In the genomic region with DNA sequence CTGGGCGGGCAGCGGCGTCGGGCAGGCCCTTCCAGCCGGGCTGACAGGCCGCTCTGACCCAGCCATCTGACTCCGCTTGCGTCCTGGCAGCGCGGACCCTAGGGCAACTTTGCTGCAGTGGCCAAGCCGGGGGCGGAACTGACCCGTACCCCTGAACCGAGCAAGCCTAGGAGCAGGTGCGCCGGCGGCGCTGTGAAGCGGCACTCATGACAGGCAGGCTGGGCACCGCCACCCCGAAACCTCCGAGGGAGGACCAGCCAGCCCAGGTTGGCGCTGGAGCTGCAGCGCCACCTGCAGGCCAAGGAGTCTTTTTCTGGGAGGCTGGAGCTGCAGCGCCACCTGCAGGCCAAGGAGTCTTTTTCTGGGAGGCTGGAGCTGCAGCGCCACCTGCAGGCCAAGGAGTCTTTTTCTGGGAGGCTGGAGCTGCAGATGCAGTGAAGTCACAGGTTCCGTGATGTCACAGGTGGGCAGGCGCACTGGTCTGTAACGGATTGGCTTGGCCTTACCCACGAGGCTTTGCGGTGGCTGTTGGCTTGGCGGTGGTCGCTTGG, we compare ENCODE assay signal across 8 cellular contexts. TPM values are rescaled to one million over a fixed set of nuclear protein-coding genes. Genes with fewer than 3 reads are reported as not detected.
DNase-seq lines count a peak whose midpoint lies in the region; ATAC-seq and TF ChIP-seq lines count a peak whose summit lies in the region.
"Not testable (repeated sequence)": the region's sequence is repeated elsewhere in the genome, so short reads cannot be mapped to it uniquely, and the experiment has no call there.

A gene with protein sequence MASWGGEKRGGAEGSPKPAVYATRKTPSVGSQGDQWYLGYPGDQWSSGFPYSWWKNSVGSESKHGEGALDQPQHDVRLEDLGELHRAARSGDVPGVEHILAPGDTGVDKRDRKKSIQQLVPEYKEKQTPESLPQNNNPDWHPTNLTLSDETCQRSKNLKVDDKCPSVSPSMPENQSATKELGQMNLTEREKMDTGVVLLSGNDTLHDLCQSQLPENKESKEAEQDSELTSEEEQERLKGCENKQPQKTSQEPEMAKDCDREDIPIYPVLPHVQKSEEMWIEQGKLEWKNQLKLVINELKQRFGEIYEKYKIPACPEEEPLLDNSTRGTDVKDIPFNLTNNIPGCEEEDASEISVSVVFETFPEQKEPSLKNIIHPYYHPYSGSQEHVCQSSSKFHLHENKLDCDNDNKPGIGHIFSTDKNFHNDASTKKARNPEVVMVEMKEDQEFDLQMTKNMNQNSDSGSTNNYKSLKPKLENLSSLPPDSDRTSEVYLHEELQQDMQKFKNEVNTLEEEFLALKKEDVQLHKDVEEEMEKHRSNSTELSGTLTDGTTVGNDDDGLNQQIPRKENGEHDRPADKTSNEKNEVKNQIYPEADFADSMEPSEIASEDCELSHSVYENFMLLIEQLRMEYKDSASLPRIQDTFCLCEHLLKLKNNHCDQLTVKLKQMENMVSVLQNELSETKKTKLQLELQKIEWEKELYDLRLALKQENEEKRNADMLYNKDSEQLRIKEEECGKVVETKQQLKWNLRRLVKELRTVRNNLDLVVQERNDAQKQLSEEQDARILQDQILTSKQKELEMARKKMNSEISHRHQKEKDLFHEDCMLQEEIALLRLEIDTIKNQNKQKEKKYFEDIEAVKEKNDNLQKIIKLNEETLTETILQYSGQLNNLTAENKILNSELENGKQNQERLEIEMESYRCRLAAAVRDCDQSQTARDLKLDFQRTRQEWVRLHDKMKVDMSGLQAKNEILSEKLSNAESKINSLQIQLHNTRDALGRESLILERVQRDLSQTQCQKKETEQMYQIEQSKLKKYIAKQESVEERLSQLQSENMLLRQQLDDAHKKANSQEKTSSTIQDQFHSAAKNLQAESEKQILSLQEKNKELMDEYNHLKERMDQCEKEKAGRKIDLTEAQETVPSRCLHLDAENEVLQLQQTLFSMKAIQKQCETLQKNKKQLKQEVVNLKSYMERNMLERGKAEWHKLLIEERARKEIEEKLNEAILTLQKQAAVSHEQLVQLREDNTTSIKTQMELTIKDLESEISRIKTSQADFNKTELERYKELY (N-terminal part only) (plus strand): TSS at position 511 of the 551 bp plus-strand sequence. CDS start 160 bp downstream, outside the sequence.

- not testable (repeated sequence) for TF ChIP-seq POLR2A in breast epithelium (IDR thresholded peaks at IDR 0.05)

- not testable (repeated sequence) for H2AFZ ChIP-seq in parathyroid adenoma

- H3K36me3 ChIP-seq in SJCRH30; breast epithelium; parathyroid adenoma (ENCODE audit: control insufficient read depth, insufficient read depth, low read length): not testable (repeated sequence)

- TF ChIP-seq CTCF in breast epithelium (IDR thresholded peaks at IDR 0.05) (peak in 2 of 3 donors; percentile 30), parathyroid adenoma (IDR thresholded peaks at IDR 0.05) (peak; percentile 45)

- not testable (repeated sequence) for H3K27me3 ChIP-seq in SJCRH30; breast epithelium; right cardiac atrium (ENCODE audit: control insufficient read depth, insufficient read depth); parathyroid adenoma (ENCODE audit: control insufficient read depth, insufficient read depth, low read length)

- peak; percentile 40 to 61 for ATAC-seq in right cardiac atrium

- H3K79me2 ChIP-seq in parathyroid adenoma: not testable (repeated sequence)

- DNase-seq in Ammon's horn (ENCODE audit: low spot score): peak; percentile 60
- peak; percentile 25 for DNase-seq in H4 (ENCODE audit: low spot score)
- peak; percentile 24 to 26 for DNase-seq in SJCRH30
- peak; percentile 14 for DNase-seq in activated T-cell treated with anti-CD3 and anti-CD28 coated beads for 1 hour (ENCODE audit: low read depth)
- not testable (repeated sequence) for DNase-seq in breast epithelium (ENCODE audit: low spot score in 2 of 2)
- DNase-seq in right cardiac atrium: peak in 2 of 3 donors; percentile 75 to 82
- DNase-seq in stimulated activated CD8-positive, alpha-beta memory T cell treated with anti-CD3 and anti-CD28 coated beads, Interleukin-2, amount 100 ng/mL, for 48 hours (ENCODE audit: low read depth in 2 of 2): peak; percentile 31 to 64

- H3K4me2 ChIP-seq in parathyroid adenoma (ENCODE audit: low read length): not testable (repeated sequence)

- not testable (repeated sequence) for H3K9me3 ChIP-seq in SJCRH30 (replicated peaks); breast epithelium; right cardiac atrium (ENCODE audit: control insufficient read depth, low read length); parathyroid adenoma (ENCODE audit: control insufficient read depth, low read length)

- WGBS in right cardiac atrium: 52% methylated on average over 33 of the region's 33 CpGs

- not testable (repeated sequence) for H3K4me3 ChIP-seq in SJCRH30; right cardiac atrium (ENCODE audit: low read length); parathyroid adenoma (ENCODE audit: low read depth, low read length)
- H3K4me3 ChIP-seq in breast epithelium: peak within 1 kb of the TSS in 2 of 3 donors; percentile 13 to 16

- H3K27ac ChIP-seq in SJCRH30; breast epithelium; right cardiac atrium (ENCODE audit: low read length); parathyroid adenoma: not testable (repeated sequence)

- not testable (repeated sequence) for H3K4me1 ChIP-seq in SJCRH30; breast epithelium; right cardiac atrium (ENCODE audit: control insufficient read depth, insufficient read depth, low read length); parathyroid adenoma

- not testable (repeated sequence) for H3K9ac ChIP-seq in parathyroid adenoma

- intact Hi-C loops in breast epithelium (cut with DNase I; ENCODE audit: low total_unique reads); right cardiac atrium (cut with DNase I): not testable (repeated sequence)

RNA-seq across cellular contexts. Expression of the gene that starts here (rescaled TPM):
- total RNA-seq in H4 (2014; rRNA removed; shearing (Covaris generic)): 0.19 and 0.49 TPM in 2 replicates
- total RNA-seq in SJCRH30 (2014; rRNA removed; shearing (Covaris generic)): 0.96 and 1.5 TPM in 2 replicates
- total RNA-seq in breast epithelium: 10 to 100 TPM in 1 of 3 donors, 1 to 10 TPM in 2; 1.8 to 20.6 (median 3.9) TPM
- 1 to 10 TPM; 3.0 to 5.9 (median 5.0) TPM for total RNA-seq in right cardiac atrium
- 1.9 TPM for polyA plus RNA-seq in right cardiac atrium

Comparison
In these comparisons a context has a peak if more than half of its experiments do, and no peak if none do; other contexts are left out.
1. Peak in DNase-seq in H4; RNA of the gene not detected or under 1 TPM.